In the genomic region with DNA sequence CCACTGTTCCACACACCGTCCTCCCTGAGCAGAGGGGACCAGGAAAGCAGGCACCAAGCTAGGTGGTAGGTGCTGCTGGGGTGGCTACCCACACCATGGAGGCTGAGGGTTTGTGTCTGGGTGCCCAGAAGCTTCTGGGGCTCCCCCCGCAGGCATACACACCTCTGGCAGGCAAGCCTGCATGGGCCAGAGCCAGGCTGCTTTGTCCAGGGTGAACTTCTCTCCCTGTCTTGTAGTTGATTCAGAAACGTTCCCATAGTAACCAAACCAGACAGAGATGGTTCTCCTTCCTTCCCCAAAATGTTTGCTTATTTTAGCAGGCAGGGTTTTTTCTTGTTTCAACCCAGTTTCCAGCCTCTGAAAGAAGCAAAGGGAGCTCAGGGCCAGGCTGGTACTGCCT, we compare ENCODE assay signal across 10 cellular contexts. TPM values are rescaled to one million over a fixed set of nuclear protein-coding genes. Genes with fewer than 3 reads are reported as not detected.
A peak's percentile ranks its signal among the peaks of the same experiment; 100 is the strongest.
DNase-seq lines count a peak whose midpoint lies in the region; ATAC-seq and TF ChIP-seq lines count a peak whose summit lies in the region.
"Had no signal": no experiment of that assay in that cellular context is flagged by ENCODE, and none has a peak within 500 bp of the region (broad histone marks: within the 10 kb centered on the region; RNA-seq: fewer than 3 reads in every experiment).

No MANE protein-coding gene starts in this region.

- H2AFZ ChIP-seq in hepatocyte = no peak overlapping the region

- peak overlapping the region; percentile 98 for H3K27ac ChIP-seq in angular gyrus (ENCODE audit: low read depth, low read length)
- H3K27ac ChIP-seq in aorta (ENCODE audit: low read depth in 1 of 2, low read length in 2 of 2) = peak overlapping the region; percentile 1 to 84
- no peak overlapping the region for H3K27ac ChIP-seq in hepatocyte

- no peaks in the 10 kb centered on the region for H3K9me2 ChIP-seq in hepatocyte (replicated peaks; ENCODE audit: insufficient read depth)

- H3K4me3 Mint-ChIP-seq in memory B cell = no peak overlapping the region

- H3K4me1 Mint-ChIP-seq in memory B cell = peaks cover 31% of the 10 kb centered on the region

- H3K9me3 ChIP-seq in aorta (ENCODE audit: control insufficient read depth, low read length) (no peaks in the 10 kb centered on the region), hepatocyte (ENCODE audit: low read depth) (no peaks in the 10 kb centered on the region)

- H3K27ac Mint-ChIP-seq in memory B cell = peak overlapping the region; percentile 49

- H3K79me2 ChIP-seq in hepatocyte = peaks cover 3% of the 10 kb centered on the region

- no peak overlapping the region for H3K4me3 ChIP-seq in aorta (ENCODE audit: low read length in 2 of 2)
- H3K4me3 ChIP-seq in hepatocyte = no peak overlapping the region

- H3K27me3 ChIP-seq in aorta (ENCODE audit: control insufficient read depth in 1 of 2, insufficient read depth in 2 of 2, low read length in 1 of 2) (no peaks in the 10 kb centered on the region), hepatocyte (no peaks in the 10 kb centered on the region)

- H3K36me3 ChIP-seq in aorta (ENCODE audit: control insufficient read depth in 1 of 2, insufficient read depth in 2 of 2, low read length in 1 of 2) (no peaks in the 10 kb centered on the region), hepatocyte (replicated peaks; ENCODE audit: insufficient read depth, low read depth) (no peaks in the 10 kb centered on the region)

- H4K20me1 ChIP-seq in hepatocyte (ENCODE audit: insufficient read depth, poor library complexity, severe bottlenecking) = no peaks in the 10 kb centered on the region

- peaks cover 11% of the 10 kb centered on the region for H3K36me3 Mint-ChIP-seq in memory B cell

- DNase-seq in Right ventricle myocardium inferior (ENCODE audit: missing footprints) (no peak), cardiac septum (ENCODE audit: low spot score) (no peak), memory B cell (ENCODE audit: low spot score in 2 of 2) (no peak), aorta (peak in 1 of 2 donors; percentile 84), DMS53 (lab: John Stamatoyannopoulos, UW) (no peak), hepatocyte (ENCODE audit: low spot score) (no peak), NCI-H1092 treated with DMSO at 0.1 percent for 48 hours (lab: John Stamatoyannopoulos, UW) (no peak)
- DNase-seq: activated CD4-positive, alpha-beta T cell treated with anti-CD3 and anti-CD28 coated beads, Interleukin-2, amount 50 U/mL, for 1 hour; NCI-H1930 had no signal

- TF ChIP-seq CTCF in hepatocyte (IDR thresholded peaks at IDR 0.05; ENCODE audit: poor library complexity) = no peak

- H3K4me1 ChIP-seq in aorta (ENCODE audit: control insufficient read depth in 1 of 2, insufficient read depth in 2 of 2, low read length in 2 of 2) (no peaks in the 10 kb centered on the region), hepatocyte (ENCODE audit: insufficient read depth) (peaks cover 20% of the 10 kb centered on the region)

- intact Hi-C loops in Right ventricle myocardium inferior (cut with DNase I) = no loop called here
- intact Hi-C loops in cardiac septum (cut with DNase I) = no loop called here
- intact Hi-C loops in aorta (cut with DNase I) = no loop called here

- ATAC-seq in Right ventricle myocardium inferior = peak; percentile 49
- peak; percentile 59 for ATAC-seq in memory B cell (ENCODE audit: low read depth)
- peak; percentile 65 for ATAC-seq in aorta (ENCODE audit: low FRiP score)

- H3K9me3 Mint-ChIP-seq in memory B cell = no peaks in the 10 kb centered on the region

- no peaks in the 10 kb centered on the region for H3K27me3 Mint-ChIP-seq in memory B cell

- WGBS in aorta, 2 donors = 16 to 24% methylated on average over 3 of the region's 3 CpGs
- WGBS in hepatocyte (ENCODE audit: low lambda C conversion rate, missing lambda C conversion rate) = 89% methylated on average over 3 of the region's 3 CpGs

- no peak overlapping the region for H3K4me2 ChIP-seq in hepatocyte

RNA-seq across cellular contexts. Expression of a gene that starts 40.9 kb away (rescaled TPM):
- 2.8 TPM for total RNA-seq in Right ventricle myocardium inferior
- total RNA-seq in cardiac septum = 3.1 TPM
- total RNA-seq in aorta = 10 to 100 TPM; 11.2 to 15.0 TPM
- 10 to 100 TPM in 1 of 2 donors, 1 to 10 TPM in 1; 7.1 to 79.5 TPM for polyA plus RNA-seq in aorta
- 6.1 and 9.7 TPM in 2 replicates for total RNA-seq in hepatocyte
- 6.9 and 10.8 TPM in 2 replicates for polyA plus RNA-seq in hepatocyte
